20 cellular contexts compared by ENCODE assay signal in genomic region chr9:89365532-89365912, GRCh38. TPM values are rescaled to one million over a fixed set of nuclear protein-coding genes. Genes with fewer than 3 reads are reported as not detected.
DNase-seq lines count a peak whose midpoint lies in the region; ATAC-seq and TF ChIP-seq lines count a peak whose summit lies in the region.
"Had no signal": no experiment of that assay in that cellular context is flagged by ENCODE, and none has a peak within 500 bp of the region (broad histone marks: within the 10 kb centered on the region; RNA-seq: fewer than 3 reads in every experiment).

No MANE protein-coding gene starts in this region.

- no peak overlapping the region for H2BK12ac ChIP-seq in mesenchymal stem cell (ENCODE audit: low read length in 2 of 2)

- POLR2A ChIA-PET in CD4-positive, alpha-beta T cell (lab: Charles Lee), result no interaction called here
- POLR2A ChIA-PET in activated CD4-positive, alpha-beta T cell treated with anti-CD3 and anti-CD28 coated beads for 36 hours (lab: Charles Lee), result no interaction called here

- ATAC-seq in CD4-positive, CD25-positive, alpha-beta regulatory T cell (ENCODE audit: low read depth in 2 of 2), result no peak
- ATAC-seq in CD4-positive, alpha-beta T cell (ENCODE audit: poor library complexity), result no peak
- no peak for ATAC-seq in activated CD4-positive, alpha-beta T cell treated with anti-CD3 and anti-CD28 coated beads for 36 hours

- no peak overlapping the region for H2BK15ac ChIP-seq in mesenchymal stem cell (ENCODE audit: low read depth, poor library complexity, severe bottlenecking)

- no peak overlapping the region for H2BK120ac ChIP-seq in mesenchymal stem cell (ENCODE audit: low read depth, low read length)

- no peak overlapping the region for H2AK5ac ChIP-seq in mesenchymal stem cell (ENCODE audit: low read length, severe bottlenecking)

- no peaks in the 10 kb centered on the region for H3K79me1 ChIP-seq in mesenchymal stem cell (replicated peaks; ENCODE audit: low read length, poor library complexity, severe bottlenecking)

- peak overlapping the region in 1 of 3 donors; percentile 38 for H3K27ac Mint-ChIP-seq in CD4-positive, CD25-positive, alpha-beta regulatory T cell
- peak overlapping the region; percentile 36 for H3K27ac Mint-ChIP-seq in CD4-positive, alpha-beta T cell
- H3K27ac Mint-ChIP-seq in neural crest cell (ENCODE audit: unreplicated experiment), result no peak overlapping the region
- no peak overlapping the region for H3K27ac Mint-ChIP-seq in activated CD4-positive, alpha-beta T cell treated with anti-CD3 and anti-CD28 coated beads for 36 hours
- H3K27ac Mint-ChIP-seq: H9 had no signal

- H4K8ac ChIP-seq in mesenchymal stem cell (ENCODE audit: low read length), result no peak overlapping the region

- H3K9ac ChIP-seq in mesenchymal stem cell (ENCODE audit: low read length), result no peak overlapping the region

- H3K18ac ChIP-seq in mesenchymal stem cell (ENCODE audit: low read depth in 1 of 2, low read length in 2 of 2), result no peak overlapping the region

- no peaks in the 10 kb centered on the region for H3K27me3 Mint-ChIP-seq in CD4-positive, CD25-positive, alpha-beta regulatory T cell
- no peaks in the 10 kb centered on the region for H3K27me3 Mint-ChIP-seq in CD4-positive, alpha-beta T cell
- no peaks in the 10 kb centered on the region for H3K27me3 Mint-ChIP-seq in neural crest cell (ENCODE audit: low read depth)
- H3K27me3 Mint-ChIP-seq in activated CD4-positive, alpha-beta T cell treated with anti-CD3 and anti-CD28 coated beads for 36 hours, result no peaks in the 10 kb centered on the region

- peak overlapping the region; percentile 17 for H3K27ac ChIP-seq in CD4-positive, CD25-positive, alpha-beta regulatory T cell (ENCODE audit: insufficient read depth, low read length, poor library complexity, severe bottlenecking)
- no peak overlapping the region for H3K27ac ChIP-seq in CD4-positive, alpha-beta T cell (ENCODE audit: low read depth, low read length)
- H3K27ac ChIP-seq in WERI-Rb-1 (peak overlapping the region; percentile 59; the same call in 1 of the 2 replicates), mesenchymal stem cell (ENCODE audit: low read length, poor library complexity, severe bottlenecking) (no peak overlapping the region)
- H3K27ac ChIP-seq: C4-2B, HL-60 had no signal

- no peak overlapping the region for H3K4me3 ChIP-seq in CD4-positive, CD25-positive, alpha-beta regulatory T cell (ENCODE audit: low read depth, low read length)
- H3K4me3 ChIP-seq in WERI-Rb-1 (ENCODE audit: low read depth, low read length), result no peak overlapping the region
- no peak overlapping the region for H3K4me3 ChIP-seq in mesenchymal stem cell (ENCODE audit: insufficient read depth in 1 of 2, low read depth in 1 of 2, low read length in 2 of 2)

- DNase-seq in CD4-positive, CD25-positive, alpha-beta regulatory T cell, result no peak
- DNase-seq in CD4-positive, alpha-beta T cell, result no peak
- DNase-seq in WERI-Rb-1 (no peak), neural crest cell (ENCODE audit: low read depth, low spot score) (no peak), mucosa of gallbladder (ENCODE audit: low spot score) (no peak), mesenchymal stem cell (no peak)
- DNase-seq in activated CD4-positive, alpha-beta T cell treated with anti-CD3 and anti-CD28 coated beads for 36 hours, result no peak
- DNase-seq: ACHN, Calu3, GF-D8, H9, IMR-90, NCI-H1417 treated with DMSO at 0.1 percent for 48 hours, NCI-H187 treated with DMSO at 0.1 percent for 48 hours, NCI-H2227 treated with DMSO at 0.1 percent for 48 hours, NCI-H510A treated with DMSO at 0.1 percent for 48 hours, NCI-H774, SIG-M5 had no signal

- H3K9me3 Mint-ChIP-seq in CD4-positive, CD25-positive, alpha-beta regulatory T cell, result no peaks in the 10 kb centered on the region
- no peaks in the 10 kb centered on the region for H3K9me3 Mint-ChIP-seq in CD4-positive, alpha-beta T cell
- no peaks in the 10 kb centered on the region for H3K9me3 Mint-ChIP-seq in neural crest cell
- no peaks in the 10 kb centered on the region for H3K9me3 Mint-ChIP-seq in activated CD4-positive, alpha-beta T cell treated with anti-CD3 and anti-CD28 coated beads for 36 hours (ENCODE audit: low read depth)
- H3K9me3 Mint-ChIP-seq: H9 had no signal

- no peak overlapping the region for H3K4me2 ChIP-seq in mesenchymal stem cell (ENCODE audit: low read length, poor library complexity, severe bottlenecking)

- H3K27me3 ChIP-seq in CD4-positive, CD25-positive, alpha-beta regulatory T cell (ENCODE audit: control insufficient read depth, insufficient read depth, low read length), result no peaks in the 10 kb centered on the region
- H3K27me3 ChIP-seq in CD4-positive, alpha-beta T cell (ENCODE audit: control insufficient read depth, insufficient read depth, low read length), result no peaks in the 10 kb centered on the region
- H3K27me3 ChIP-seq in WERI-Rb-1 (ENCODE audit: insufficient read depth, low read depth, severe bottlenecking), result no peaks in the 10 kb centered on the region
- no peaks in the 10 kb centered on the region for H3K27me3 ChIP-seq in mesenchymal stem cell (ENCODE audit: control insufficient read depth in 1 of 2, insufficient read depth in 1 of 2, low read length in 2 of 2)

- H4K91ac ChIP-seq in mesenchymal stem cell (ENCODE audit: low read length), result no peak overlapping the region

- intact Hi-C loops in CD4-positive, alpha-beta T cell (cut with DNase I, micrococcal nuclease), result no loop called here
- intact Hi-C loops in activated CD4-positive, alpha-beta T cell treated with anti-CD3 and anti-CD28 coated beads for 36 hours (cut with DNase I, micrococcal nuclease), result no loop called here

- peaks cover 13% of the 10 kb centered on the region for H3K36me3 Mint-ChIP-seq in CD4-positive, CD25-positive, alpha-beta regulatory T cell
- peaks cover 26% of the 10 kb centered on the region for H3K36me3 Mint-ChIP-seq in CD4-positive, alpha-beta T cell (ENCODE audit: low read depth)
- H3K36me3 Mint-ChIP-seq in neural crest cell (ENCODE audit: low read depth), result peaks cover 11% of the 10 kb centered on the region
- H3K36me3 Mint-ChIP-seq in activated CD4-positive, alpha-beta T cell treated with anti-CD3 and anti-CD28 coated beads for 36 hours (ENCODE audit: low read depth), result peaks cover 12% of the 10 kb centered on the region

- H3K23ac ChIP-seq in mesenchymal stem cell (ENCODE audit: low read length in 2 of 2), result no peak overlapping the region

- no peak overlapping the region for H3K4ac ChIP-seq in mesenchymal stem cell (ENCODE audit: low read depth in 1 of 2, low read length in 2 of 2)

- no peak overlapping the region for H2BK5ac ChIP-seq in mesenchymal stem cell (ENCODE audit: low read depth, low read length, poor library complexity, severe bottlenecking)

- WGBS in mesenchymal stem cell, result 95% methylated on average over 2 of the region's 2 CpGs

- no peaks in the 10 kb centered on the region for H3K4me1 ChIP-seq in CD4-positive, CD25-positive, alpha-beta regulatory T cell (ENCODE audit: control insufficient read depth, insufficient read depth, low read length, poor library complexity, severe bottlenecking)
- H3K4me1 ChIP-seq in mesenchymal stem cell (ENCODE audit: control insufficient read depth, insufficient read depth, low read depth, low read length), result peaks cover 5% of the 10 kb centered on the region

- CTCF ChIA-PET in CD4-positive, alpha-beta T cell (lab: Charles Lee), result no interaction called here
- CTCF ChIA-PET in activated CD4-positive, alpha-beta T cell treated with anti-CD3 and anti-CD28 coated beads for 36 hours (lab: Charles Lee), result no interaction called here

- H3K36me3 ChIP-seq in CD4-positive, CD25-positive, alpha-beta regulatory T cell (ENCODE audit: control insufficient read depth, insufficient read depth, low read length), result peaks cover 23% of the 10 kb centered on the region
- peaks cover 20% of the 10 kb centered on the region for H3K36me3 ChIP-seq in WERI-Rb-1
- H3K36me3 ChIP-seq in mesenchymal stem cell (ENCODE audit: control insufficient read depth in 1 of 2, insufficient read depth in 2 of 2, low read depth in 1 of 2, low read length in 2 of 2), result peaks cover 25 to 57% of the 10 kb centered on the region in 2 experiments

- no peaks in the 10 kb centered on the region for H3K9me3 ChIP-seq in CD4-positive, CD25-positive, alpha-beta regulatory T cell (ENCODE audit: control insufficient read depth in 2 of 2, low read length in 2 of 2)
- H3K9me3 ChIP-seq in CD4-positive, alpha-beta T cell (ENCODE audit: control insufficient read depth, low read length), result no peaks in the 10 kb centered on the region
- H3K9me3 ChIP-seq in WERI-Rb-1 (ENCODE audit: severe bottlenecking) (no peaks in the 10 kb centered on the region), mesenchymal stem cell (ENCODE audit: control insufficient read depth, low read length) (no peaks in the 10 kb centered on the region)

- H3K14ac ChIP-seq in mesenchymal stem cell (ENCODE audit: low read length in 2 of 2), result no peak overlapping the region

- H3K4me3 Mint-ChIP-seq in CD4-positive, CD25-positive, alpha-beta regulatory T cell, result no peak overlapping the region
- no peak overlapping the region for H3K4me3 Mint-ChIP-seq in CD4-positive, alpha-beta T cell
- peak overlapping the region; percentile 10 for H3K4me3 Mint-ChIP-seq in neural crest cell
- no peak overlapping the region for H3K4me3 Mint-ChIP-seq in activated CD4-positive, alpha-beta T cell treated with anti-CD3 and anti-CD28 coated beads for 36 hours
- H3K4me3 Mint-ChIP-seq: H9 had no signal

- no peak for TF ChIP-seq CTCF in CD4-positive, alpha-beta T cell (IDR thresholded peaks at IDR 0.05)
- TF ChIP-seq CTCF in WERI-Rb-1 (IDR thresholded peaks at IDR 0.05; ENCODE audit: low read depth, low read length) (no peak), neural crest cell (conservative IDR thresholded peaks at IDR 0.05) (no peak)

- H3K4me1 Mint-ChIP-seq in CD4-positive, CD25-positive, alpha-beta regulatory T cell, result peaks cover 0 to 12% (median 5%) of the 10 kb centered on the region in 4 donors
- H3K4me1 Mint-ChIP-seq in CD4-positive, alpha-beta T cell (ENCODE audit: low read depth), result peaks cover 14% of the 10 kb centered on the region
- H3K4me1 Mint-ChIP-seq in neural crest cell, result no peaks in the 10 kb centered on the region
- no peaks in the 10 kb centered on the region for H3K4me1 Mint-ChIP-seq in activated CD4-positive, alpha-beta T cell treated with anti-CD3 and anti-CD28 coated beads for 36 hours
- H3K4me1 Mint-ChIP-seq: H9 had no signal

- H2AFZ ChIP-seq in mesenchymal stem cell (ENCODE audit: low read depth, low read length), result no peak overlapping the region

RNA-seq across cellular contexts. Expression of gene SECISBP2, which starts 47.2 kb away (rescaled TPM):
- total RNA-seq in CD4-positive, CD25-positive, alpha-beta regulatory T cell, result 129 TPM
- polyA plus RNA-seq in CD4-positive, CD25-positive, alpha-beta regulatory T cell, result 10 to 100 TPM; 19.2 to 38.3 (median 24.7) TPM
- total RNA-seq in CD4-positive, alpha-beta T cell, result 100 to 1,000 TPM; 109 to 112 TPM
- total RNA-seq in neural crest cell (56.7 and 62.6 TPM in 2 replicates), mucosa of gallbladder (36.5 TPM)
- total RNA-seq in activated CD4-positive, alpha-beta T cell treated with anti-CD3 and anti-CD28 coated beads for 36 hours, result 10 to 100 TPM; 38.6 to 49.9 TPM
- polyA plus RNA-seq in mesenchymal stem cell (2013, experiment 1 of 2), result 20.4 TPM
- 18.6 TPM for polyA plus RNA-seq in mesenchymal stem cell (2013, experiment 2 of 2)

RNA-seq across cellular contexts. Expression of gene CKS2, which starts 54.5 kb away (rescaled TPM):
- 35.2 TPM for total RNA-seq in CD4-positive, CD25-positive, alpha-beta regulatory T cell
- 10 to 100 TPM; 28.6 to 53.0 (median 44.0) TPM for polyA plus RNA-seq in CD4-positive, CD25-positive, alpha-beta regulatory T cell
- total RNA-seq in CD4-positive, alpha-beta T cell, result 1 to 10 TPM; 5.6 to 6.9 TPM
- 174 and 184 TPM in 2 replicates for total RNA-seq in neural crest cell
- 100 to 1,000 TPM; 236 to 256 TPM for total RNA-seq in activated CD4-positive, alpha-beta T cell treated with anti-CD3 and anti-CD28 coated beads for 36 hours
- total RNA-seq in mucosa of gallbladder, result 10.6 TPM
- polyA plus RNA-seq in mesenchymal stem cell (2013, experiment 1 of 2), result 74.4 TPM
- polyA plus RNA-seq in mesenchymal stem cell (2013, experiment 2 of 2), result 72.6 TPM

Comparison
In these comparisons a context has a peak if more than half of its experiments do, and no peak if none do; other contexts are left out.
1. H3K27ac ChIP-seq: peak in CD4-positive, CD25-positive, alpha-beta regulatory T cell (single experiment) and WERI-Rb-1 (single experiment); none in CD4-positive, alpha-beta T cell (single experiment) and mesenchymal stem cell (single experiment).